ENCODE assay signal across 21 cellular contexts in genomic region chr20:61754976-61755778, GRCh38.
DNase-seq lines count a peak whose midpoint lies in the region; ATAC-seq, FAIRE-seq and TF ChIP-seq lines count a peak whose summit lies in the region.
"Had no signal": no experiment of that assay in that cellular context is flagged by ENCODE, and none has a peak within 500 bp of the region (broad histone marks: within the 10 kb centered on the region; RNA-seq: fewer than 3 reads in every experiment).

No MANE protein-coding gene starts in this region.

- H3K4me2 ChIP-seq in H1 (ENCODE audit: insufficient read depth in 1 of 2, low read depth in 2 of 2, low read length in 2 of 2) (no peak overlapping the region), mesendoderm (ENCODE audit: low read length) (no peak overlapping the region)
- H3K4me2 ChIP-seq: PC-9 had no signal

- H3K4me3 ChIP-seq in left ventricle myocardium inferior (no peak overlapping the region), H1 (ENCODE audit: extremely low read depth in 1 of 4, insufficient read depth in 2 of 4, low read depth in 3 of 4, low read length in 4 of 4) (no peak overlapping the region), mesendoderm (ENCODE audit: low read length) (no peak overlapping the region), mucosa of descending colon (no peak overlapping the region)
- H3K4me3 ChIP-seq: GM12878, PC-9 had no signal

- H2BK5ac ChIP-seq in H1 (ENCODE audit: low read depth, low read length) (peak overlapping the region; percentile 44; the same call in 1 of the 2 replicates), mesendoderm (ENCODE audit: low read length) (no peak overlapping the region)

- H3K27ac Mint-ChIP-seq in activated naive CD4-positive, alpha-beta T cell treated with anti-CD3 and anti-CD28 coated beads, Interleukin-2, amount 50 U/mL, for 72 hours, result no peak overlapping the region
- H3K27ac Mint-ChIP-seq: HFFc6 had no signal

- peaks cover 0 to 9% of the 10 kb centered on the region in 2 experiments for H4K20me1 ChIP-seq in H1 (replicated peaks in 1 of 2; ENCODE audit: control insufficient read depth in 1 of 2, insufficient read depth in 2 of 2, low read length in 2 of 2)

- peak; percentile 57 for DNase-seq in Right ventricle myocardium inferior (ENCODE audit: missing footprints)
- DNase-seq in left ventricle myocardium inferior, result no peak
- no peak for DNase-seq in H1 (ENCODE audit: low read depth in 1 of 2, low spot score in 2 of 2)
- no peak for DNase-seq in mesendoderm
- DNase-seq in mucosa of descending colon, result no peak
- no peak for DNase-seq in D341Med (ENCODE audit: low spot score)
- no peak for DNase-seq in activated naive CD4-positive, alpha-beta T cell treated with anti-CD3 and anti-CD28 coated beads, Interleukin-2, amount 50 U/mL, for 72 hours (ENCODE audit: low spot score in 2 of 2)
- DNase-seq: 8988T, DND-41, GDM1, GOT3, HFFc6, Kasumi-1, MM.1S, NCI-H1092 treated with DMSO at 0.1 percent for 48 hours, NCI-H2081 treated with DMSO at 0.1 percent for 48 hours, NCI-H510A, NCI-H774, PC-9 had no signal

- peak overlapping the region; percentile 83; the same call in 1 of the 2 replicates for H2BK15ac ChIP-seq in H1 (ENCODE audit: low read length)
- no peak overlapping the region for H2BK15ac ChIP-seq in mesendoderm (replicated peaks; ENCODE audit: low read depth)

- H2BK120ac ChIP-seq in H1 (replicated peaks; ENCODE audit: low read depth, low read length), result no peak overlapping the region
- no peak overlapping the region for H2BK120ac ChIP-seq in mesendoderm (ENCODE audit: low read depth, low read length)

- no peak for TF ChIP-seq RAD21 in H1 (IDR thresholded peaks at IDR 0.05 in 1 of 2, conservative IDR thresholded peaks at IDR 0.05 in 1 of 2; ENCODE audit: low read depth in 2 of 2, low read length in 2 of 2)

- H3K9me3 ChIP-seq in left ventricle myocardium inferior (replicated peaks) (peaks cover 16% of the 10 kb centered on the region), H1 (ENCODE audit: insufficient read depth in 2 of 2, low read depth in 1 of 2, low read length in 1 of 2) (peaks cover 0 to 6% of the 10 kb centered on the region in 2 experiments; a peak in 2 of 4 replicates), mucosa of descending colon (no peaks in the 10 kb centered on the region)

- H3K36me3 Mint-ChIP-seq in activated naive CD4-positive, alpha-beta T cell treated with anti-CD3 and anti-CD28 coated beads, Interleukin-2, amount 50 U/mL, for 72 hours, result no peaks in the 10 kb centered on the region

- CTCF ChIA-PET in H1 (lab: Charles Lee; ENCODE audit: partially characterized antibody), result no interaction called here

- intact Hi-C loops in Right ventricle myocardium inferior (cut with DNase I) (no loop called here), left ventricle myocardium inferior (cut with micrococcal nuclease) (no loop called here), mucosa of descending colon (cut with DNase I, micrococcal nuclease) (no loop called here)

- peaks cover 6% of the 10 kb centered on the region; the same call in 1 of the 2 replicates for H3K23me2 ChIP-seq in H1 (ENCODE audit: low read depth, low read length)

- peak overlapping the region; percentile 93; the same call in 1 of the 2 replicates for H2BK12ac ChIP-seq in H1 (ENCODE audit: low read depth, low read length)

- H3K27ac ChIP-seq in left ventricle myocardium inferior (replicated peaks) (no peak overlapping the region), H1 (ENCODE audit: low read depth, low read length) (no peak overlapping the region), mesendoderm (ENCODE audit: low read depth, low read length) (no peak overlapping the region)
- H3K27ac ChIP-seq: PC-9 had no signal

- peak overlapping the region; percentile 96 for H2AK5ac ChIP-seq in H1 (ENCODE audit: low read depth, low read length)
- no peak overlapping the region for H2AK5ac ChIP-seq in mesendoderm (ENCODE audit: low read length)

- H3K23ac ChIP-seq in H1 (ENCODE audit: insufficient read length) (no peak overlapping the region), mesendoderm (ENCODE audit: low read length) (no peak overlapping the region)

- H3K79me2 ChIP-seq in H1 (ENCODE audit: control insufficient read depth in 1 of 2, insufficient read depth in 2 of 2, low read length in 2 of 2), result no peaks in the 10 kb centered on the region
- no peaks in the 10 kb centered on the region for H3K79me2 ChIP-seq in mesendoderm (ENCODE audit: control insufficient read depth, insufficient read depth, low read length)

- no peak for FAIRE-seq in H1 (lab: Jason Lieb, UNC)
- FAIRE-seq: GM12878 had no signal

- H3K14ac ChIP-seq in H1 (ENCODE audit: insufficient read length), result no peak overlapping the region

- H3K9ac ChIP-seq in H1 (replicated peaks in 1 of 4; ENCODE audit: extremely low read depth in 1 of 4, low read depth in 3 of 4, low read length in 3 of 4), result no peak overlapping the region
- H3K9ac ChIP-seq in mesendoderm (ENCODE audit: low read length), result no peak overlapping the region

- peak overlapping the region; percentile 78 for H4K91ac ChIP-seq in H1 (replicated peaks; ENCODE audit: insufficient read length, low read length)

- WGBS in H1 (ENCODE audit: extremely low coverage in 1 of 2, insufficient coverage in 1 of 2, insufficient read length in 1 of 2, insufficient replicate concordance in 2 of 2, low coverage in 1 of 2, low lambda C conversion rate in 2 of 2, missing lambda C conversion rate in 1 of 2), 2 experiments, result 89% methylated on average over 12 of the region's 12 CpGs; no CpG with 5 or more reads in 1 of the 2 experiments
- WGBS in mesendoderm (ENCODE audit: extremely low coverage, insufficient coverage, low lambda C conversion rate), result no CpG with 5 or more reads among the region's 12 CpGs

- POLR2A ChIA-PET in H1 (lab: Charles Lee; ENCODE audit: partially characterized antibody), result no interaction called here

- H3K36me3 ChIP-seq in left ventricle myocardium inferior (no peaks in the 10 kb centered on the region), H1 (ENCODE audit: control insufficient read depth in 2 of 4, insufficient read depth in 4 of 4, low read length in 3 of 4) (no peaks in the 10 kb centered on the region), mesendoderm (ENCODE audit: control insufficient read depth, insufficient read depth, low read length) (no peaks in the 10 kb centered on the region), mucosa of descending colon (ENCODE audit: low read depth) (no peaks in the 10 kb centered on the region)

- ATAC-seq in Right ventricle myocardium inferior, result no peak
- no peak for ATAC-seq in GM19463 (IDR thresholded peaks at IDR 0.05; ENCODE audit: unreplicated experiment)
- no peak for ATAC-seq in mucosa of descending colon
- no peak for ATAC-seq in activated naive CD4-positive, alpha-beta T cell treated with anti-CD3 and anti-CD28 coated beads, Interleukin-2, amount 50 U/mL, for 72 hours
- ATAC-seq: GM12878 had no signal

- no peak for TF ChIP-seq CTCF in left ventricle myocardium inferior (IDR thresholded peaks at IDR 0.05; ENCODE audit: borderline replicate concordance)
- no peak for TF ChIP-seq CTCF in H1 (IDR thresholded peaks at IDR 0.05; ENCODE audit: control extremely low read depth in 1 of 3, insufficient read depth in 1 of 3, low read depth in 1 of 3, low read length in 3 of 3)
- no peak for TF ChIP-seq CTCF in mucosa of descending colon (IDR thresholded peaks at IDR 0.05)

- TF ChIP-seq EP300 in H1 (IDR thresholded peaks at IDR 0.05; ENCODE audit: borderline replicate concordance in 1 of 2, low read depth in 2 of 2, low read length in 2 of 2), result no peak

- H4K8ac ChIP-seq in H1 (ENCODE audit: extremely low read depth, insufficient read depth, low read length), result no peak overlapping the region
- H4K8ac ChIP-seq in mesendoderm (ENCODE audit: low read depth, low read length), result no peak overlapping the region

- H3K18ac ChIP-seq in H1 (ENCODE audit: extremely low read depth, low read length) (no peak overlapping the region; the same call in 1 of the 2 replicates), mesendoderm (ENCODE audit: low read length) (no peak overlapping the region)

- TF ChIP-seq POLR2A in H1 (IDR thresholded peaks at IDR 0.05; ENCODE audit: control extremely low read depth in 1 of 2, low read depth in 2 of 2, low read length in 2 of 2), result no peak

- H3K27me3 ChIP-seq in left ventricle myocardium inferior (ENCODE audit: low read depth) (peaks cover 58% of the 10 kb centered on the region), H1 (replicated peaks in 1 of 4; ENCODE audit: control insufficient read depth in 3 of 4, extremely low read depth in 1 of 4, insufficient read depth in 3 of 4, low read length in 3 of 4) (peaks cover 0 to 3% (median 0%) of the 10 kb centered on the region in 4 experiments; a peak in 1 of 7 replicates), mesendoderm (ENCODE audit: insufficient read depth, low read length, poor library complexity) (no peaks in the 10 kb centered on the region)

- H4K5ac ChIP-seq in H1 (ENCODE audit: insufficient read length, low read depth, low read length), result no peak overlapping the region
- no peak overlapping the region for H4K5ac ChIP-seq in mesendoderm (ENCODE audit: low read length)

- peak overlapping the region; percentile 97 for H3K4ac ChIP-seq in H1 (replicated peaks; ENCODE audit: insufficient read length, low read depth, low read length)
- H3K4ac ChIP-seq in mesendoderm (ENCODE audit: low read depth, low read length), result no peak overlapping the region

- H3K56ac ChIP-seq in H1 (replicated peaks; ENCODE audit: insufficient read length, low read depth, low read length), result no peak overlapping the region
- H3K56ac ChIP-seq in mesendoderm (ENCODE audit: low read length), result peak overlapping the region; percentile 30

- H3K9me3 Mint-ChIP-seq in activated naive CD4-positive, alpha-beta T cell treated with anti-CD3 and anti-CD28 coated beads, Interleukin-2, amount 50 U/mL, for 72 hours, result peaks cover 0 to 4% of the 10 kb centered on the region in 2 donors

- H2AFZ ChIP-seq in H1 (ENCODE audit: low read length), result no peak overlapping the region
- H2AFZ ChIP-seq: PC-9 had no signal

- H2BK20ac ChIP-seq in H1 (ENCODE audit: low read length), result peak overlapping the region; percentile 82

- H3K79me1 ChIP-seq in H1 (ENCODE audit: low read depth, low read length) (peaks cover 2% of the 10 kb centered on the region; the same call in 1 of the 2 replicates), mesendoderm (ENCODE audit: low read length) (no peaks in the 10 kb centered on the region)

- no peaks in the 10 kb centered on the region for H3K4me1 ChIP-seq in left ventricle myocardium inferior
- peaks cover 0 to 12% (median 4%) of the 10 kb centered on the region in 4 experiments; a peak in 5 of 7 replicates for H3K4me1 ChIP-seq in H1 (replicated peaks in 1 of 4; ENCODE audit: control insufficient read depth in 3 of 4, insufficient read depth in 4 of 4, low read length in 3 of 4)
- no peaks in the 10 kb centered on the region for H3K4me1 ChIP-seq in mesendoderm (ENCODE audit: control insufficient read depth, low read depth, low read length)
- no peaks in the 10 kb centered on the region for H3K4me1 ChIP-seq in mucosa of descending colon (ENCODE audit: low read depth)

TF ChIP-seq in H1, 55 proteins besides CTCF, POLR2A, EP300 and RAD21 (continues in another document):
- no peak for TF ChIP-seq NANOG (IDR thresholded peaks at IDR 0.05; ENCODE audit: insufficient read depth, low read depth, low read length, poor library complexity, severe bottlenecking)
- no peak for TF ChIP-seq CBX5 (IDR thresholded peaks at IDR 0.05; ENCODE audit: low read depth, low read length)
- no peak for TF ChIP-seq SAP30 (IDR thresholded peaks at IDR 0.05; ENCODE audit: insufficient read depth, insufficient replicate concordance, low read length)
